Comparison of ENCODE assay signal across 1 cellular context in the genomic region with DNA sequence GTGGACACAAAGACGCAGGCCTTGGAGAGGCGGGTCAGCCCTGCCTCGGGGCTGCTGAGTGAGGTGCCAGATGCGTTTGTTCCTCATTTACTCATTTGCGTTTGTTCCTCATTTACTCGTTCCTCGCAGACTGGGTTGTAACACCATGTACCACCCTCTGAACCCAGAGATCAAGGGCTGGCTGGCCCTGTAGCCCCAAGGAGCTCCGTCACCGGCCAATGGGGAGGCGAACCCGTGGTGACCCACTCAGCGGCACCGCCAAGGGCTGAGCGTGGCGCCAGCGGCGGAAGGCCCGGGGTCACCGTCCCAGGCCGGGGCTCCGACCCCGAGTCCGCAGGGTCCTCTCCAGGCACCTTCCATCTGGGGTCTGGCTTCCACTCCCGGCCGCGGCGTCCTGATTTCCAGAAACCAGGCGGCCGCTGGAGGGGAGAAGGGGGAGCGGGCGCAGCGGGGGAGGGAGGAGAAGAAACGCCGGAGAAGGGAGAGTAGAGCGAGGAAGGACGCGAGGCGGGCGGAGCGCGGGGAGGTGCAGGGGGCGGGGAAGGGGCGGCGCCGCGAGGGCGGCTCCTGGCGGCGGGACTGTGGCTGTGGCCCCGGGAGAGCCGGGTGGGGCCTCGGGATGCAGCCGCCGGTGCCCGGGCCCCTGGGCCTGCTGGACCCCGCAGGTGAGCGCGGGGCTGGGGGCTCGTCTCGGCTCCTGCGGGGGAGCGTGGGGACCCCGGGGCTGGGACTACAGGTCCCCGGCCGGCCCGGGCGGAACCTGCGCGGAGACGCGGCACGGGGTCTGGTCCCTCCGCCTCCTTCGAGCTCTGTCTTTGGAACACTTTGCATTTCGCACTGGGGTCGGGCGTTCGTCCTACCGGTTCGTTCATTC.
TF ChIP-seq lines count a peak whose summit lies in the region.

TSS of gene TMEM255B (plus strand) at position 576 of the 874 bp plus-strand sequence. CDS start at position 620, 44 bp downstream.

TF ChIP-seq in SK-N-SH, 30 proteins besides CTCF, POLR2A, EP300 and RAD21 (continued from another document):
- TF ChIP-seq USF1 (IDR thresholded peaks at IDR 0.05; ENCODE audit: borderline replicate concordance, low read depth) (no peak), NFIC (IDR thresholded peaks at IDR 0.05; ENCODE audit: borderline replicate concordance) (no peak), CHD2 (IDR thresholded peaks at IDR 0.05; ENCODE audit: low read length, partially characterized antibody) (peak; percentile 31), ZBTB33 (IDR thresholded peaks at IDR 0.05; ENCODE audit: borderline replicate concordance, low read depth) (no peak), SMC3 (IDR thresholded peaks at IDR 0.05; ENCODE audit: low read depth, low read length) (peak; percentile 1; the same call in 1 of the 2 replicates)
